In the genomic region with DNA sequence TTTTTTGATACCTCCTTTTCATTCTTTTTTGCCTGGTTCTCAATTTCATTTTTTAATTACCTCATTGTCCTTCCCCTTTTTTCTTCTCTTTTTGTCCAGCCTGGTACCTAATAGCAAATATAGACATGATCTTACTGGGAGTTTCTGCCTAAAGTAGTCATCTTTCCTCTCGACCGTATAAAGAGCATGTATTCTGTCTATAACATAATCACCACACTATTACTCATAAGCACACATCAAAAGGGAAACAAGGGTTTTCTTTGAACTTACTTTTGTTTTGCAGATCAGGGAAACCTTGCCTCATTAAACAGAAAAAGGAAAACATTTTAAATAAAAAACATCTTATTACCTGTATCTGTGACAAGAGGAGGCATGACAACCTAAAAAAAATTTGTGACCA, we compare ENCODE assay signal across 15 cellular contexts. TPM values are rescaled to one million over a fixed set of nuclear protein-coding genes. Genes with fewer than 3 reads are reported as not detected.
DNase-seq lines count a peak whose midpoint lies in the region; ATAC-seq and TF ChIP-seq lines count a peak whose summit lies in the region.
"Had no signal": no experiment of that assay in that cellular context is flagged by ENCODE, and none has a peak within 500 bp of the region (broad histone marks: within the 10 kb centered on the region; RNA-seq: fewer than 3 reads in every experiment).

No MANE protein-coding gene starts in this region.

- no peaks in the 10 kb centered on the region for H3K27me3 ChIP-seq in CD8-positive, alpha-beta T cell (ENCODE audit: insufficient read depth, low read length)
- H3K27me3 ChIP-seq in body of pancreas: no peaks in the 10 kb centered on the region
- H3K27me3 ChIP-seq: tibial artery had no signal

- DNase-seq in CD8-positive, alpha-beta T cell: no peak
- DNase-seq in GM13976 (ENCODE audit: low spot score): peak; percentile 20
- no peak for DNase-seq in activated naive CD8-positive, alpha-beta T cell treated with anti-CD3 and anti-CD28 coated beads for 36 hours
- DNase-seq in naive thymus-derived CD8-positive, alpha-beta T cell: peak in 2 of 10 donors; percentile 11 to 31
- no peak for DNase-seq in body of pancreas
- DNase-seq in SKM-1 (lab: John Stamatoyannopoulos, UW; ENCODE audit: unreplicated experiment): no peak
- DNase-seq in stimulated activated CD8-positive, alpha-beta memory T cell treated with anti-CD3 and anti-CD28 coated beads, Interleukin-4, amount 100 ng/mL, for 48 hours: no peak
- DNase-seq: left ventricle myocardium superior; NCI-H2029; NCI-H524; posterior cingulate gyrus; stimulated activated CD4-positive, alpha-beta T cell treated with anti-CD3 and anti-CD28 coated beads, Interleukin-4, amount 100 ng/mL, for 1 hour; tibial artery had no signal

- H3K36me3 ChIP-seq in CD8-positive, alpha-beta T cell (ENCODE audit: insufficient read depth, low read length): peaks cover 25% of the 10 kb centered on the region
- peaks cover 0 to 4% of the 10 kb centered on the region in 2 donors for H3K36me3 ChIP-seq in body of pancreas (replicated peaks in 1 of 2; ENCODE audit: insufficient read depth in 1 of 2, low read depth in 2 of 2)

- no peaks in the 10 kb centered on the region for H3K9me3 Mint-ChIP-seq in CD8-positive, alpha-beta T cell
- peaks cover 1% of the 10 kb centered on the region for H3K9me3 Mint-ChIP-seq in activated naive CD8-positive, alpha-beta T cell treated with anti-CD3 and anti-CD28 coated beads for 36 hours
- H3K9me3 Mint-ChIP-seq in naive thymus-derived CD8-positive, alpha-beta T cell: no peaks in the 10 kb centered on the region

- H3K27ac ChIP-seq in CD8-positive, alpha-beta T cell (ENCODE audit: low read depth, low read length): no peak overlapping the region
- no peak overlapping the region for H3K27ac ChIP-seq in body of pancreas
- H3K27ac ChIP-seq: coronary artery, tibial artery had no signal

- H3K4me3 Mint-ChIP-seq in CD8-positive, alpha-beta T cell: no peak overlapping the region
- peak overlapping the region; percentile 4 for H3K4me3 Mint-ChIP-seq in activated naive CD8-positive, alpha-beta T cell treated with anti-CD3 and anti-CD28 coated beads for 36 hours
- peak overlapping the region in 7 of 10 donors; percentile 3 to 71 (median 50) for H3K4me3 Mint-ChIP-seq in naive thymus-derived CD8-positive, alpha-beta T cell

- no peak for TF ChIP-seq POLR2A in body of pancreas (IDR thresholded peaks at IDR 0.05)

- POLR2A ChIA-PET in CD8-positive, alpha-beta T cell (lab: Charles Lee): interaction anchor here (2.4 kb wide), 1 partner anchor 213 kb away, joined by 6 read pairs; no protein-coding TSS in a partner anchor
- POLR2A ChIA-PET in naive thymus-derived CD8-positive, alpha-beta T cell (lab: Charles Lee): interaction anchor here (1.0 kb wide), 1 partner anchor 9 kb away, joined by 3 read pairs; no protein-coding TSS in a partner anchor

- H3K4me1 Mint-ChIP-seq in CD8-positive, alpha-beta T cell (ENCODE audit: low read depth): peaks cover 45% of the 10 kb centered on the region
- H3K4me1 Mint-ChIP-seq in activated naive CD8-positive, alpha-beta T cell treated with anti-CD3 and anti-CD28 coated beads for 36 hours: peaks cover 45% of the 10 kb centered on the region
- peaks cover 9 to 44% (median 33%) of the 10 kb centered on the region in 4 donors for H3K4me1 Mint-ChIP-seq in naive thymus-derived CD8-positive, alpha-beta T cell

- peak; percentile 80 for ATAC-seq in CD8-positive, alpha-beta T cell
- peak; percentile 75 to 84 for ATAC-seq in naive thymus-derived CD8-positive, alpha-beta T cell
- no peak for ATAC-seq in body of pancreas
- ATAC-seq: HepG2, left ventricle myocardium superior had no signal

- H3K9me3 ChIP-seq in CD8-positive, alpha-beta T cell (ENCODE audit: low read length): no peaks in the 10 kb centered on the region
- H3K9me3 ChIP-seq in body of pancreas: peaks cover 0 to 2% (median 0%) of the 10 kb centered on the region in 3 donors
- H3K9me3 ChIP-seq: tibial artery had no signal

- peak overlapping the region; percentile 95 for H3K27ac Mint-ChIP-seq in CD8-positive, alpha-beta T cell
- peak overlapping the region; percentile 89 for H3K27ac Mint-ChIP-seq in activated naive CD8-positive, alpha-beta T cell treated with anti-CD3 and anti-CD28 coated beads for 36 hours
- peak overlapping the region; percentile 60 to 99 (median 92) for H3K27ac Mint-ChIP-seq in naive thymus-derived CD8-positive, alpha-beta T cell

- in situ Hi-C loops in GM13976 (cut with MboI; ENCODE audit: low sequenced_read_pairs, unreplicated experiment): no loop called here

- peaks cover 62% of the 10 kb centered on the region for H3K36me3 Mint-ChIP-seq in CD8-positive, alpha-beta T cell
- peaks cover 47% of the 10 kb centered on the region for H3K36me3 Mint-ChIP-seq in activated naive CD8-positive, alpha-beta T cell treated with anti-CD3 and anti-CD28 coated beads for 36 hours
- H3K36me3 Mint-ChIP-seq in naive thymus-derived CD8-positive, alpha-beta T cell: peaks cover 0 to 67% (median 5%) of the 10 kb centered on the region in 3 donors

- intact Hi-C loops in CD8-positive, alpha-beta T cell (cut with DNase I, micrococcal nuclease): loop anchor here in 1 of 2 experiments (5.0 kb wide), 1 partner anchor 50 kb away; no protein-coding TSS in a partner anchor
- intact Hi-C loops in body of pancreas (cut with DNase I): no loop called here

- WGBS in body of pancreas, 2 donors: 63 to 79% methylated on average over 2 of the region's 2 CpGs

- H3K4me3 ChIP-seq in CD8-positive, alpha-beta T cell (ENCODE audit: low read depth, low read length): no peak overlapping the region
- no peak overlapping the region for H3K4me3 ChIP-seq in body of pancreas
- H3K4me3 ChIP-seq: coronary artery, tibial artery had no signal

- CTCF ChIA-PET in CD8-positive, alpha-beta T cell (lab: Charles Lee): interaction anchor here (0.9 to 2.2 kb wide), 5 partner anchors 12 to 213 kb away, joined by 3 to 10 read pairs (median 5); partner anchors contain the start of gene RASGRP1

- H3K27me3 Mint-ChIP-seq in CD8-positive, alpha-beta T cell (ENCODE audit: low read depth): no peaks in the 10 kb centered on the region
- no peaks in the 10 kb centered on the region for H3K27me3 Mint-ChIP-seq in activated naive CD8-positive, alpha-beta T cell treated with anti-CD3 and anti-CD28 coated beads for 36 hours
- no peaks in the 10 kb centered on the region for H3K27me3 Mint-ChIP-seq in naive thymus-derived CD8-positive, alpha-beta T cell

- no peak for TF ChIP-seq CTCF in CD8-positive, alpha-beta T cell (IDR thresholded peaks at IDR 0.05)
- TF ChIP-seq CTCF in GM13976 (IDR thresholded peaks at IDR 0.05; ENCODE audit: borderline replicate concordance, control extremely low read depth, extremely low read depth, insufficient read depth, missing control alignments) (no peak), body of pancreas (IDR thresholded peaks at IDR 0.05) (no peak)

- H3K4me1 ChIP-seq in CD8-positive, alpha-beta T cell (ENCODE audit: insufficient read depth, low read length): peaks cover 25% of the 10 kb centered on the region
- no peaks in the 10 kb centered on the region for H3K4me1 ChIP-seq in body of pancreas

RNA-seq across cellular contexts. Expression of gene FAM98B, which starts 33.0 kb away (rescaled TPM):
- 10 to 100 TPM; 18.4 to 19.4 TPM for total RNA-seq in CD8-positive, alpha-beta T cell
- 10 to 100 TPM; 54.9 to 59.3 TPM for total RNA-seq in activated naive CD8-positive, alpha-beta T cell treated with anti-CD3 and anti-CD28 coated beads for 36 hours
- 10 to 100 TPM; 25.6 to 28.4 TPM for total RNA-seq in naive thymus-derived CD8-positive, alpha-beta T cell
- polyA plus RNA-seq in naive thymus-derived CD8-positive, alpha-beta T cell: 1 to 10 TPM; 1.9 to 3.9 (median 3.2) TPM
- 1 to 10 TPM; 7.9 to 8.6 TPM for total RNA-seq in body of pancreas
